Comparison of ENCODE assay signal across 8 cellular contexts in genomic region chr19:18865973-18866799, GRCh38. TPM values are rescaled to one million over a fixed set of nuclear protein-coding genes. Genes with fewer than 3 reads are reported as not detected.
A peak's percentile ranks its signal among the peaks of the same experiment; 100 is the strongest.
DNase-seq lines count a peak whose midpoint lies in the region; ATAC-seq and TF ChIP-seq lines count a peak whose summit lies in the region.

No MANE protein-coding gene starts in this region.

- H3K27ac ChIP-seq in Panc1 (ENCODE audit: low read length) (no peak overlapping the region), osteoblast (ENCODE audit: low read depth, low read length) (no peak overlapping the region)

- H2AFZ ChIP-seq in osteoblast (ENCODE audit: low read length): no peak overlapping the region

- H3K27me3 Mint-ChIP-seq in type B pancreatic cell: no peaks in the 10 kb centered on the region

- peak; percentile 98 for TF ChIP-seq CTCF in GM20000 (IDR thresholded peaks at IDR 0.05; ENCODE audit: extremely low read depth, missing control alignments)
- peak; percentile 99 for TF ChIP-seq CTCF in Panc1 (IDR thresholded peaks at IDR 0.05)
- peak; percentile 92 for TF ChIP-seq CTCF in osteoblast (IDR thresholded peaks at IDR 0.05; ENCODE audit: extremely low read depth, low read depth, low read length)
- peak; percentile 100 for TF ChIP-seq CTCF in type B pancreatic cell (conservative IDR thresholded peaks at IDR 0.05)

- peaks cover 3% of the 10 kb centered on the region for H3K79me2 ChIP-seq in osteoblast (ENCODE audit: insufficient read depth, low read length)

- CTCF ChIA-PET in Panc1 (lab: Charles Lee): interaction anchor here (0.7 kb wide), 1 partner anchor 19 kb away, joined by 4 read pairs; no protein-coding TSS in a partner anchor

- no peaks in the 10 kb centered on the region for H3K9me3 ChIP-seq in Panc1 (ENCODE audit: control insufficient read depth, insufficient read depth, low read depth, low read length)
- no peaks in the 10 kb centered on the region for H3K9me3 ChIP-seq in osteoblast (ENCODE audit: low read depth, low read length)

- POLR2A ChIA-PET in Panc1 (lab: Charles Lee): no interaction called here

- H3K27me3 ChIP-seq in Panc1 (ENCODE audit: control insufficient read depth, insufficient read depth, low read length) (no peaks in the 10 kb centered on the region), osteoblast (ENCODE audit: insufficient read depth, low read length) (no peaks in the 10 kb centered on the region)

- DNase-seq in 8988T (peak; percentile 99), GM20000 (ENCODE audit: low spot score) (peak; percentile 96), Panc1 (ENCODE audit: low read depth, low spot score) (no peak), foreskin melanocyte (peak; percentile 45), osteoblast (ENCODE audit: insufficient read length, low spot score, missing footprints) (peak; percentile 100), type B pancreatic cell (ENCODE audit: extremely low spot score, unreplicated experiment) (peak; percentile 84)
- DNase-seq in activated effector memory CD4-positive, alpha-beta T cell treated with Interleukin-2 at 50 U/mL for 16 hours: peak; percentile 45

- H3K4me1 ChIP-seq in Panc1 (ENCODE audit: control insufficient read depth, insufficient read depth, low read length) (no peaks in the 10 kb centered on the region), osteoblast (ENCODE audit: insufficient read depth, low read length) (no peaks in the 10 kb centered on the region)

- H3K36me3 Mint-ChIP-seq in type B pancreatic cell: no peaks in the 10 kb centered on the region

- in situ Hi-C loops in Panc1 (cut with HindIII; ENCODE audit: low pct_unique_long_range_greater_than_20kb, low sequenced_read_pairs): no loop called here

- intact Hi-C loops in Panc1 (cut with micrococcal nuclease; ENCODE audit: unreplicated experiment): no loop called here

- no peak overlapping the region for H3K4me2 ChIP-seq in osteoblast (ENCODE audit: insufficient read depth, low read length)

- no peak overlapping the region for H3K27ac Mint-ChIP-seq in type B pancreatic cell

- H3K36me3 ChIP-seq in Panc1 (ENCODE audit: control insufficient read depth, insufficient read depth, low read length) (peaks cover 5% of the 10 kb centered on the region), osteoblast (ENCODE audit: insufficient read depth, low read length) (peaks cover 65% of the 10 kb centered on the region)

- no peaks in the 10 kb centered on the region for H3K4me1 Mint-ChIP-seq in type B pancreatic cell (ENCODE audit: unreplicated experiment)

- H3K9me3 Mint-ChIP-seq in type B pancreatic cell: no peaks in the 10 kb centered on the region

- peaks cover 37% of the 10 kb centered on the region for H4K20me1 ChIP-seq in osteoblast (ENCODE audit: insufficient read depth, low read length)

- no TSS peak for BruUV-seq in Panc1 (replicated peaks; lab: Mats Ljungman, UMichigan)

- ATAC-seq in Panc1: peak; percentile 93
- no peak for ATAC-seq in GM21447 (IDR thresholded peaks at IDR 0.05; ENCODE audit: unreplicated experiment)

- no peak overlapping the region for H3K4me3 Mint-ChIP-seq in type B pancreatic cell

- H3K4me3 ChIP-seq in Panc1 (ENCODE audit: low read depth in 2 of 2, low read length in 2 of 2): no peak overlapping the region
- H3K4me3 ChIP-seq in osteoblast (ENCODE audit: insufficient read depth, low read length): no peak overlapping the region

RNA-seq across cellular contexts. Expression of gene CERS1, which starts 29.8 kb away (rescaled TPM):
- total RNA-seq in Panc1 (2021; ENCODE audit: unreplicated experiment): 4.5 TPM
- polyA plus RNA-seq in Panc1 (2012; ENCODE audit: insufficient read length): 8.8 TPM
- total RNA-seq in osteoblast: 0.29 and 0.36 TPM in 2 replicates
- 6.4 and 14.8 TPM in 2 replicates for total RNA-seq in type B pancreatic cell (ENCODE audit: low replicate concordance)

RNA-seq across cellular contexts. Expression of gene UPF1, which starts 34.4 kb away (rescaled TPM):
- 62.2 TPM for total RNA-seq in Panc1 (2021; ENCODE audit: unreplicated experiment)
- polyA plus RNA-seq in Panc1 (2012; ENCODE audit: insufficient read length): 53.7 TPM
- 36.6 and 41.0 TPM in 2 replicates for total RNA-seq in osteoblast
- 72.1 and 76.5 TPM in 2 replicates for total RNA-seq in type B pancreatic cell (ENCODE audit: low replicate concordance)

RNA-seq across cellular contexts. Expression of gene COPE, which starts 53.0 kb away (rescaled TPM):
- total RNA-seq in Panc1 (2021; ENCODE audit: unreplicated experiment) (177 TPM), osteoblast (179 and 180 TPM in 2 replicates), type B pancreatic cell (ENCODE audit: low replicate concordance) (171 and 213 TPM in 2 replicates)
- polyA plus RNA-seq in Panc1 (2012; ENCODE audit: insufficient read length): 210 TPM

RNA-seq across cellular contexts. Expression of gene DDX49, which starts 53.3 kb away (rescaled TPM):
- total RNA-seq in Panc1 (2021; ENCODE audit: unreplicated experiment) (41.5 TPM), osteoblast (46.7 and 52.5 TPM in 2 replicates), type B pancreatic cell (ENCODE audit: low replicate concordance) (58.3 and 58.5 TPM in 2 replicates)
- polyA plus RNA-seq in Panc1 (2012; ENCODE audit: insufficient read length): 52.2 TPM
